33 cellular contexts compared by ENCODE assay signal in the genomic region with DNA sequence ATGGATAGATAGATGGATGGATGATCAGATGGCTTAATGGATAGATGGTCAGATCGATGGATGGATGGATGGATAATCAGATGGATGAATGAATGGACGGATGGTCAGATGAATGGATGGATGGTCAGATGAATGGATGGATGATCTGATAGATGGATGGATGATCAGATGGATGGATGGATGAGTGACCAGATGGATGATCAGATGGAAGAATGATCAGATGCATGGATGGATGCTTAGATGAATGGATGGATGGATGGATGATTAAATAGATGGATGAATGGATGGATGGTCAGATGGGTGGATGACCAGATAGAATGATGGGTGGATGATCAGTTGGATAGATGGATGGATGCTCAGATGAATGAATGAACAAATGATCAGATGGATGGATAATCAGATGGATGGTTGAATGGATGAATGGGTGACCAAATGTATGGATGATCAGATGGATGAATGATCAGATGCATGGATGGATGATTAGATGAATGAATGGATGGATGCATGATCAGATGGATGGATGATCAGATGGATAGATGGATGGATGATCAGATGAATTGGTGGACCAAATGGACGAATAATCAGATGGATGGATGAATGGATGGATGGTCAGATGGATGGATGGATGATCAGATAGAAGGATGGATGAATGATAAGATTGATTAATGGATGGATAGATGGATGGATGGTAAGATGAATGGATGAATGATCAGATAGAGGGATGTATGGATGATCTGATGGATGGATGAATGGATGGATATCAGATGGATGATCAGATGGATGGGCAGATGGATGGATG.
"Had no signal": no experiment of that assay in that cellular context is flagged by ENCODE, and none has a peak within 500 bp of the region (broad histone marks: within the 10 kb centered on the region; RNA-seq: fewer than 3 reads in every experiment).

No MANE protein-coding gene starts in this region.

- DNase-seq: activated B cell treated with CpG ODN at 0.5 μM for 24 hours; activated CD4-positive, alpha-beta memory T cell treated with anti-CD3 and anti-CD28 coated beads for 36 hours; activated CD4-positive, alpha-beta T cell treated with anti-CD3 and anti-CD28 coated beads for 4 hours; activated CD4-positive, alpha-beta T cell treated with anti-CD3 and anti-CD28 coated beads, Interleukin-2, amount 10 ng/mL, durations not matched to agents 24 days and 14 days; activated CD4-positive, alpha-beta T cell treated with anti-CD3 and anti-CD28 coated beads, Interleukin-2, amount 50 U/mL, for 1 hour; activated CD4-positive, alpha-beta T cell treated with anti-CD3 and anti-CD28 coated beads, Interleukin-2, amount 50 U/mL, for 4 hours; activated CD4-positive, CD25-positive, alpha-beta regulatory T cell treated with anti-CD3 and anti-CD28 coated beads, Interleukin-2, amount 50 U/mL, for 72 hours; activated CD8-positive, alpha-beta memory T cell treated with anti-CD3 and anti-CD28 coated beads, Interleukin-2, amount 50 U/mL, for 4 hours; activated CD8-positive, alpha-beta T cell treated with anti-CD3 and anti-CD28 coated beads for 36 hours; activated effector memory CD4-positive, alpha-beta T cell treated with anti-CD3 and anti-CD28 coated beads, Interleukin-2, amount 50 U/mL, for 16 hours; activated gamma-delta T cell treated with Interleukin-2 at 50 U/mL for 16 hours; activated naive CD4-positive, alpha-beta T cell; activated naive CD4-positive, alpha-beta T cell treated with anti-CD3 and anti-CD28 coated beads for 36 hours; activated naive CD4-positive, alpha-beta T cell treated with anti-CD3 and anti-CD28 coated beads, Interleukin-2, amount 50 U/mL, for 16 hours; activated naive CD8-positive, alpha-beta T cell treated with anti-CD3 and anti-CD28 coated beads for 36 hours; activated T-cell treated with anti-CD3 and anti-CD28 coated beads for 4 hours; activated T-cell treated with anti-CD3 and anti-CD28 coated beads, Interleukin-2, amount 50 U/mL, for 1 hour; activated T-cell treated with anti-CD3 and anti-CD28 coated beads, Interleukin-2, amount 50 U/mL, for 4 hours; activated T-cell treated with anti-CD3 and anti-CD28 coated beads, Interleukin-2, amount 50 U/mL, for 72 hours; adrenal gland; amniotic stem cell; aorta; body of pancreas; brain microvascular endothelial cell; central memory CD4-positive, alpha-beta T cell; T-helper 2 cell; T-helper 9 cell had no signal

- H3K27ac ChIP-seq: adrenal gland, body of pancreas, brain microvascular endothelial cell, breast epithelium, VCaP had no signal

- H3K4me1 ChIP-seq: adrenal gland, body of pancreas, breast epithelium had no signal

- FAIRE-seq: astrocyte, TTC549 had no signal

- ATAC-seq: activated CD8-positive, alpha-beta T cell treated with anti-CD3 and anti-CD28 coated beads for 36 hours; activated naive CD4-positive, alpha-beta T cell treated with anti-CD3 and anti-CD28 coated beads, Interleukin-2, amount 50 U/mL, for 72 hours; activated T-cell treated with anti-CD3 and anti-CD28 coated beads, Interleukin-2, amount 50 U/mL, for 4 hours; activated T-cell treated with anti-CD3 and anti-CD28 coated beads, Interleukin-2, amount 50 U/mL, for 72 hours; activated T-helper 17 cell treated with anti-CD3 and anti-CD28 coated beads, Interleukin-2, amount 50 U/mL, for 72 hours; body of pancreas had no signal

- H3K27me3 ChIP-seq: brain microvascular endothelial cell had no signal

- H3K9me3 ChIP-seq: adrenal gland, body of pancreas, breast epithelium had no signal

- H3K4me3 ChIP-seq: adrenal gland, body of pancreas, breast epithelium had no signal

- H3K36me3 ChIP-seq: adrenal gland, brain microvascular endothelial cell, breast epithelium had no signal
